In the genomic region with DNA sequence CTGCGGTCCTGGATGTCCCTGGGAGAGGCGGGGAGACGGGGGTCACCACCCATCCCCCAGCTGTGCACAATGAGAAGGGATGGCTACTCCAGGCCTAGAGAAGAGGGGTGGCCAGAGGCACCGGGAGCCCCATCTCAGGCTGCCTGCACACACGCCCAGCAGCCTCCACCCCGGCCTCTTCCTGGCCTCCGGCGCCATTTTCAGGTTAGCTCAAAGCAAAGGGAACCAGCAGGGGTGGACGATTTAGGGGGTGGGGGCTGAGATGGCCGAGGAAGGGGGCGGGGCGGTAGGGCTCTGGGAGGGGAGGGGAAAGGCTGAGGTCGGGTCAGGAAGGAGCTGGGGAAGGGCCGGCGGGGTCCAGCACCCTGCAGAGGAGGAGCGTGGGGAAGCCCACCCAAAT, we compare ENCODE assay signal across 19 cellular contexts. TPM values are rescaled to one million over a fixed set of nuclear protein-coding genes. Genes with fewer than 3 reads are reported as not detected.
DNase-seq lines count a peak whose midpoint lies in the region; ATAC-seq and TF ChIP-seq lines count a peak whose summit lies in the region.
"Had no signal": no experiment of that assay in that cellular context is flagged by ENCODE, and none has a peak within 500 bp of the region (broad histone marks: within the 10 kb centered on the region; RNA-seq: fewer than 3 reads in every experiment).

No MANE protein-coding gene starts in this region.

- intact Hi-C loops in activated naive CD4-positive, alpha-beta T cell treated with anti-CD3 and anti-CD28 coated beads for 36 hours (cut with micrococcal nuclease) = no loop called here
- intact Hi-C loops in dorsolateral prefrontal cortex (cut with DNase I) = no loop called here

- no peaks in the 10 kb centered on the region for H3K9me3 ChIP-seq in iPS-20b (ENCODE audit: insufficient read depth, low read depth, low read length)
- H3K9me3 ChIP-seq in upper lobe of left lung = no peaks in the 10 kb centered on the region
- H3K9me3 ChIP-seq: MG63 had no signal

- H3K27me3 ChIP-seq in dorsolateral prefrontal cortex = peaks cover 0 to 13% (median 0%) of the 10 kb centered on the region in 45 donors
- peaks cover 96% of the 10 kb centered on the region for H3K27me3 ChIP-seq in iPS-20b (ENCODE audit: insufficient read depth, low read length)
- H3K27me3 ChIP-seq in upper lobe of left lung = peaks cover 0 to 64% (median 50%) of the 10 kb centered on the region in 4 donors

- no peak overlapping the region for H3K27ac Mint-ChIP-seq in activated naive CD4-positive, alpha-beta T cell treated with anti-CD3 and anti-CD28 coated beads, Interleukin-2, amount 50 U/mL, for 24 hours
- no peak overlapping the region for H3K27ac Mint-ChIP-seq in activated naive CD4-positive, alpha-beta T cell treated with anti-CD3 and anti-CD28 coated beads for 36 hours

- CTCF ChIA-PET in activated naive CD4-positive, alpha-beta T cell treated with anti-CD3 and anti-CD28 coated beads for 36 hours (lab: Charles Lee) = interaction anchor here (1.2 to 5.4 kb wide), 2 partner anchors 8 to 20 kb away, joined by 5 to 21 read pairs; no protein-coding TSS in a partner anchor

- no peaks in the 10 kb centered on the region for H3K36me3 Mint-ChIP-seq in activated naive CD4-positive, alpha-beta T cell treated with anti-CD3 and anti-CD28 coated beads, Interleukin-2, amount 50 U/mL, for 24 hours
- H3K36me3 Mint-ChIP-seq in activated naive CD4-positive, alpha-beta T cell treated with anti-CD3 and anti-CD28 coated beads for 36 hours (ENCODE audit: low read depth) = no peaks in the 10 kb centered on the region

- H3K4me1 ChIP-seq in iPS-20b (ENCODE audit: insufficient read depth, low read length) (peaks cover 10% of the 10 kb centered on the region; the same call in 1 of the 2 replicates), upper lobe of left lung (peaks cover 23 to 40% (median 28%) of the 10 kb centered on the region in 4 donors)

- H3K27ac ChIP-seq in dorsolateral prefrontal cortex = peak overlapping the region in 56 of 59 donors; percentile 18 to 99 (median 97)
- H3K27ac ChIP-seq in iPS-20b (ENCODE audit: low read length) = no peak overlapping the region
- peak overlapping the region; percentile 36 for H3K27ac ChIP-seq in temporal lobe (ENCODE audit: low read depth, low read length)
- H3K27ac ChIP-seq in upper lobe of left lung = no peak overlapping the region
- H3K27ac ChIP-seq: 22Rv1, C4-2B, GM23248 had no signal

- H3K4me1 Mint-ChIP-seq in activated naive CD4-positive, alpha-beta T cell treated with anti-CD3 and anti-CD28 coated beads, Interleukin-2, amount 50 U/mL, for 24 hours = peaks cover 31% of the 10 kb centered on the region
- peaks cover 32% of the 10 kb centered on the region for H3K4me1 Mint-ChIP-seq in activated naive CD4-positive, alpha-beta T cell treated with anti-CD3 and anti-CD28 coated beads for 36 hours (ENCODE audit: low read depth)

- no peak for TF ChIP-seq EP300 in upper lobe of left lung (IDR thresholded peaks at IDR 0.05)

- H3K36me3 ChIP-seq in iPS-20b (ENCODE audit: insufficient read depth, low read depth, low read length) = no peaks in the 10 kb centered on the region
- no peaks in the 10 kb centered on the region for H3K36me3 ChIP-seq in upper lobe of left lung
- H3K36me3 ChIP-seq: MG63 had no signal

- H3K9me3 Mint-ChIP-seq in activated naive CD4-positive, alpha-beta T cell treated with anti-CD3 and anti-CD28 coated beads, Interleukin-2, amount 50 U/mL, for 24 hours = no peaks in the 10 kb centered on the region
- no peaks in the 10 kb centered on the region for H3K9me3 Mint-ChIP-seq in activated naive CD4-positive, alpha-beta T cell treated with anti-CD3 and anti-CD28 coated beads for 36 hours

- peaks cover 43% of the 10 kb centered on the region for H3K27me3 Mint-ChIP-seq in activated naive CD4-positive, alpha-beta T cell treated with anti-CD3 and anti-CD28 coated beads, Interleukin-2, amount 50 U/mL, for 24 hours
- peaks cover 66% of the 10 kb centered on the region for H3K27me3 Mint-ChIP-seq in activated naive CD4-positive, alpha-beta T cell treated with anti-CD3 and anti-CD28 coated beads for 36 hours (ENCODE audit: low read depth)

- WGBS in upper lobe of left lung, 2 donors = 17% methylated on average over 16 of the region's 16 CpGs; no CpG with 5 or more reads in 1 of the 2 donors

- DNase-seq in activated naive CD4-positive, alpha-beta T cell treated with anti-CD3 and anti-CD28 coated beads for 36 hours = no peak
- no peak for DNase-seq in dorsolateral prefrontal cortex
- no peak for DNase-seq in upper lobe of left lung
- DNase-seq in activated naive CD4-positive, alpha-beta T cell (lab: John Stamatoyannopoulos, UW) = no peak
- DNase-seq in erythroblast (lab: John Stamatoyannopoulos, UW) = no peak
- DNase-seq: DMS153, GM23248, MG63, NCI-H1092 treated with DMSO at 0.1 percent for 48 hours, NCI-H1694 treated with DMSO at 0.1 percent for 48 hours, NCI-H446 treated with DMSO at 0.1 percent for 48 hours, NCI-H774 had no signal

- H3K4me3 Mint-ChIP-seq in activated naive CD4-positive, alpha-beta T cell treated with anti-CD3 and anti-CD28 coated beads, Interleukin-2, amount 50 U/mL, for 24 hours = peak overlapping the region; percentile 49
- no peak overlapping the region for H3K4me3 Mint-ChIP-seq in activated naive CD4-positive, alpha-beta T cell treated with anti-CD3 and anti-CD28 coated beads for 36 hours

- no peak for TF ChIP-seq POLR2A in upper lobe of left lung (IDR thresholded peaks at IDR 0.05)
- TF ChIP-seq POLR2A in erythroblast (IDR thresholded peaks at IDR 0.05; ENCODE audit: low read length) = no peak

- ATAC-seq in upper lobe of left lung (ENCODE audit: low FRiP score in 2 of 2) = no peak
- ATAC-seq: Panc1, Right ventricle myocardium inferior had no signal

- no peak overlapping the region for H3K9ac ChIP-seq in iPS-20b (ENCODE audit: low read depth, low read length)
- H3K9ac ChIP-seq: GM23248 had no signal

- TF ChIP-seq CTCF in dorsolateral prefrontal cortex (IDR thresholded peaks at IDR 0.05 in 54 of 56, conservative IDR thresholded peaks at IDR 0.05 in 2 of 56; ENCODE audit: low read depth in 1 of 56, partially characterized antibody in 56 of 56) (no peak), upper lobe of left lung (IDR thresholded peaks at IDR 0.05) (no peak)

- H3K4me3 ChIP-seq in dorsolateral prefrontal cortex (no peak overlapping the region), iPS-20b (ENCODE audit: low read length) (peak overlapping the region; percentile 68), upper lobe of left lung (no peak overlapping the region)
- H3K4me3 ChIP-seq: GM23248, MG63 had no signal

RNA-seq across cellular contexts. Expression of a gene that starts 42.8 kb away (rescaled TPM):
- under 1 TPM; 0.67 to 0.94 TPM for total RNA-seq in activated naive CD4-positive, alpha-beta T cell treated with anti-CD3 and anti-CD28 coated beads for 36 hours
- total RNA-seq in dorsolateral prefrontal cortex (100 to 1,000 TPM in 111 of 120 experiments, 10 to 100 TPM in 9; 80.9 to 338 (median 151) TPM), temporal lobe (29.0 TPM), upper lobe of left lung (10 to 100 TPM in 2 of 6 donors, 1 to 10 TPM in 4; 1.6 to 16.6 (median 5.6) TPM)
- total RNA-seq: GM23248 had no signal

Comparison
In these comparisons a context has a peak if more than half of its experiments do, and no peak if none do; other contexts are left out.
1. H3K27ac ChIP-seq: peak in dorsolateral prefrontal cortex (56 of 59) and temporal lobe (single experiment); none in iPS-20b (single experiment) and upper lobe of left lung (0 of 4).